ENCODE assay signal across 10 cellular contexts in genomic region chr12:122873540-122873939, GRCh38. TPM values are rescaled to one million over a fixed set of nuclear protein-coding genes. Genes with fewer than 3 reads are reported as not detected.
DNase-seq lines count a peak whose midpoint lies in the region; ATAC-seq and TF ChIP-seq lines count a peak whose summit lies in the region.
"Had no signal": no experiment of that assay in that cellular context is flagged by ENCODE, and none has a peak within 500 bp of the region (broad histone marks: within the 10 kb centered on the region; RNA-seq: fewer than 3 reads in every experiment).

No MANE protein-coding gene starts in this region.

- H3K27ac ChIP-seq in CD4-positive, CD25-positive, alpha-beta regulatory T cell (ENCODE audit: insufficient read depth, low read length, poor library complexity, severe bottlenecking), result no peak overlapping the region
- H3K27ac ChIP-seq in RWPE1 (peak overlapping the region; percentile 95), foreskin keratinocyte (peak overlapping the region; percentile 77)
- H3K27ac ChIP-seq: PC-9 had no signal

- H3K4me1 ChIP-seq in CD4-positive, CD25-positive, alpha-beta regulatory T cell (ENCODE audit: control insufficient read depth, insufficient read depth, low read length, poor library complexity, severe bottlenecking), result peaks cover 77% of the 10 kb centered on the region
- H3K4me1 ChIP-seq in foreskin keratinocyte, result peaks cover 42% of the 10 kb centered on the region

- H3K27me3 ChIP-seq in CD4-positive, CD25-positive, alpha-beta regulatory T cell (ENCODE audit: control insufficient read depth, insufficient read depth, low read length), result no peaks in the 10 kb centered on the region
- no peaks in the 10 kb centered on the region for H3K27me3 ChIP-seq in foreskin keratinocyte

- peak overlapping the region; percentile 91 to 96 (median 96) for H3K27ac Mint-ChIP-seq in CD4-positive, CD25-positive, alpha-beta regulatory T cell

- POLR2A ChIA-PET in RWPE1 (lab: Yijun Ruan, JAX; ENCODE audit: low non-redundant PET), result no interaction called here

- H3K36me3 Mint-ChIP-seq in CD4-positive, CD25-positive, alpha-beta regulatory T cell, result peaks cover 25% of the 10 kb centered on the region

- ATAC-seq in CD4-positive, CD25-positive, alpha-beta regulatory T cell (ENCODE audit: low read depth in 2 of 2), result no peak
- ATAC-seq in foreskin keratinocyte, result no peak
- ATAC-seq in HG03378 (IDR thresholded peaks at IDR 0.05; ENCODE audit: unreplicated experiment), result no peak

- peak overlapping the region; percentile 13 to 90 (median 54) for H3K4me3 Mint-ChIP-seq in CD4-positive, CD25-positive, alpha-beta regulatory T cell

- intact Hi-C loops in posterior vena cava (cut with DNase I), result no loop called here

- CTCF ChIA-PET in RWPE1 (lab: Yijun Ruan, JAX), result interaction anchor here (0.6 kb wide), 1 partner anchor 348 kb away, joined by 3 read pairs; no protein-coding TSS in a partner anchor

- DNase-seq in CD4-positive, CD25-positive, alpha-beta regulatory T cell, result no peak
- DNase-seq in RWPE1 (ENCODE audit: low spot score), result no peak
- no peak for DNase-seq in foreskin keratinocyte
- peak; percentile 16 for DNase-seq in posterior vena cava (ENCODE audit: low spot score)
- DNase-seq in stimulated activated naive CD4-positive, alpha-beta T cell (lab: John Stamatoyannopoulos, UW), result no peak
- DNase-seq in NCI-H774 (lab: John Stamatoyannopoulos, UW), result no peak
- no peak for DNase-seq in CD1c-positive myeloid dendritic cell (ENCODE audit: extremely low spot score)
- DNase-seq: NCI-H2171 treated with DMSO at 0.1 percent for 48 hours, PC-9 had no signal

- TF ChIP-seq CTCF in RWPE1 (conservative IDR thresholded peaks at IDR 0.05; ENCODE audit: low read depth) (no peak), foreskin keratinocyte (conservative IDR thresholded peaks at IDR 0.05) (no peak)

- H3K36me3 ChIP-seq in CD4-positive, CD25-positive, alpha-beta regulatory T cell (ENCODE audit: control insufficient read depth, insufficient read depth, low read length), result peaks cover 22% of the 10 kb centered on the region

- H3K27me3 Mint-ChIP-seq in CD4-positive, CD25-positive, alpha-beta regulatory T cell, result no peaks in the 10 kb centered on the region

- H3K9me3 Mint-ChIP-seq in CD4-positive, CD25-positive, alpha-beta regulatory T cell, result no peaks in the 10 kb centered on the region

- H3K4me3 ChIP-seq in CD4-positive, CD25-positive, alpha-beta regulatory T cell (ENCODE audit: low read depth, low read length), result no peak overlapping the region
- H3K4me3 ChIP-seq: PC-9 had no signal

- no peaks in the 10 kb centered on the region for H3K9me3 ChIP-seq in CD4-positive, CD25-positive, alpha-beta regulatory T cell (ENCODE audit: control insufficient read depth in 2 of 2, low read length in 2 of 2)

- H3K4me1 Mint-ChIP-seq in CD4-positive, CD25-positive, alpha-beta regulatory T cell, result peaks cover 37 to 95% (median 66%) of the 10 kb centered on the region in 4 donors

RNA-seq across cellular contexts. Expression of gene VPS37B, which starts 22.4 kb away (rescaled TPM):
- total RNA-seq in CD4-positive, CD25-positive, alpha-beta regulatory T cell, result 99.2 TPM
- polyA plus RNA-seq in CD4-positive, CD25-positive, alpha-beta regulatory T cell, result 10 to 100 TPM; 19.0 to 23.4 (median 20.9) TPM
- total RNA-seq in foreskin keratinocyte (49.3 and 59.0 TPM in 2 replicates), posterior vena cava (10 to 100 TPM; 18.3 to 22.3 TPM)
- 47.0 and 56.0 TPM in 2 replicates for polyA plus RNA-seq in foreskin keratinocyte

RNA-seq across cellular contexts. Expression of gene HIP1R, which starts 38.3 kb away (rescaled TPM):
- 56.0 TPM for total RNA-seq in CD4-positive, CD25-positive, alpha-beta regulatory T cell
- polyA plus RNA-seq in CD4-positive, CD25-positive, alpha-beta regulatory T cell, result 1 to 10 TPM; 3.8 to 7.0 (median 4.7) TPM
- 35.0 and 35.9 TPM in 2 replicates for total RNA-seq in foreskin keratinocyte
- 19.7 and 20.6 TPM in 2 replicates for polyA plus RNA-seq in foreskin keratinocyte
- total RNA-seq in posterior vena cava, result 10 to 100 TPM; 12.8 to 19.3 TPM
